1 cellular context compared by ENCODE assay signal in genomic region chr17:35627417-35627816, GRCh38.
TF ChIP-seq lines count a peak whose summit lies in the region.

No MANE protein-coding gene starts in this region.

TF ChIP-seq in HepG2, 621 proteins besides CTCF, POLR2A, EP300 and RAD21:
- no peak for TF ChIP-seq CBX5 (CRISPR knock-in tag; IDR thresholded peaks at IDR 0.05; ENCODE audit: borderline replicate concordance)
- no peak for TF ChIP-seq KLF6 (CRISPR knock-in tag; IDR thresholded peaks at IDR 0.05)
- no peak for TF ChIP-seq ZNF746 (CRISPR knock-in tag; IDR thresholded peaks at IDR 0.05)
- TF ChIP-seq MEIS2 (CRISPR knock-in tag; IDR thresholded peaks at IDR 0.05), result no peak
- TF ChIP-seq JUND (CRISPR knock-in tag; IDR thresholded peaks at IDR 0.05), result no peak
- TF ChIP-seq, protein P1, sequence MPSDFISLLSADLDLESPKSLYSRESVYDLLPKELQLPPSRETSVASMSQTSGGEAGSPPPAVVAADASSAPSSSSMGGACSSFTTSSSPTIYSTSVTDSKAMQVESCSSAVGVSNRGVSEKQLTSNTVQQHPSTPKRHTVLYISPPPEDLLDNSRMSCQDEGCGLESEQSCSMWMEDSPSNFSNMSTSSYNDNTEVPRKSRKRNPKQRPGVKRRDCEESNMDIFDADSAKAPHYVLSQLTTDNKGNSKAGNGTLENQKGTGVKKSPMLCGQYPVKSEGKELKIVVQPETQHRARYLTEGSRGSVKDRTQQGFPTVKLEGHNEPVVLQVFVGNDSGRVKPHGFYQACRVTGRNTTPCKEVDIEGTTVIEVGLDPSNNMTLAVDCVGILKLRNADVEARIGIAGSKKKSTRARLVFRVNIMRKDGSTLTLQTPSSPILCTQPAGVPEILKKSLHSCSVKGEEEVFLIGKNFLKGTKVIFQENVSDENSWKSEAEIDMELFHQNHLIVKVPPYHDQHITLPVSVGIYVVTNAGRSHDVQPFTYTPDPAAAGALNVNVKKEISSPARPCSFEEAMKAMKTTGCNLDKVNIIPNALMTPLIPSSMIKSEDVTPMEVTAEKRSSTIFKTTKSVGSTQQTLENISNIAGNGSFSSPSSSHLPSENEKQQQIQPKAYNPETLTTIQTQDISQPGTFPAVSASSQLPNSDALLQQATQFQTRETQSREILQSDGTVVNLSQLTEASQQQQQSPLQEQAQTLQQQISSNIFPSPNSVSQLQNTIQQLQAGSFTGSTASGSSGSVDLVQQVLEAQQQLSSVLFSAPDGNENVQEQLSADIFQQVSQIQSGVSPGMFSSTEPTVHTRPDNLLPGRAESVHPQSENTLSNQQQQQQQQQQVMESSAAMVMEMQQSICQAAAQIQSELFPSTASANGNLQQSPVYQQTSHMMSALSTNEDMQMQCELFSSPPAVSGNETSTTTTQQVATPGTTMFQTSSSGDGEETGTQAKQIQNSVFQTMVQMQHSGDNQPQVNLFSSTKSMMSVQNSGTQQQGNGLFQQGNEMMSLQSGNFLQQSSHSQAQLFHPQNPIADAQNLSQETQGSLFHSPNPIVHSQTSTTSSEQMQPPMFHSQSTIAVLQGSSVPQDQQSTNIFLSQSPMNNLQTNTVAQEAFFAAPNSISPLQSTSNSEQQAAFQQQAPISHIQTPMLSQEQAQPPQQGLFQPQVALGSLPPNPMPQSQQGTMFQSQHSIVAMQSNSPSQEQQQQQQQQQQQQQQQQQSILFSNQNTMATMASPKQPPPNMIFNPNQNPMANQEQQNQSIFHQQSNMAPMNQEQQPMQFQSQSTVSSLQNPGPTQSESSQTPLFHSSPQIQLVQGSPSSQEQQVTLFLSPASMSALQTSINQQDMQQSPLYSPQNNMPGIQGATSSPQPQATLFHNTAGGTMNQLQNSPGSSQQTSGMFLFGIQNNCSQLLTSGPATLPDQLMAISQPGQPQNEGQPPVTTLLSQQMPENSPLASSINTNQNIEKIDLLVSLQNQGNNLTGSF (CRISPR knock-in tag; IDR thresholded peaks at IDR 0.05), result no peak
- TF ChIP-seq, protein P2, sequence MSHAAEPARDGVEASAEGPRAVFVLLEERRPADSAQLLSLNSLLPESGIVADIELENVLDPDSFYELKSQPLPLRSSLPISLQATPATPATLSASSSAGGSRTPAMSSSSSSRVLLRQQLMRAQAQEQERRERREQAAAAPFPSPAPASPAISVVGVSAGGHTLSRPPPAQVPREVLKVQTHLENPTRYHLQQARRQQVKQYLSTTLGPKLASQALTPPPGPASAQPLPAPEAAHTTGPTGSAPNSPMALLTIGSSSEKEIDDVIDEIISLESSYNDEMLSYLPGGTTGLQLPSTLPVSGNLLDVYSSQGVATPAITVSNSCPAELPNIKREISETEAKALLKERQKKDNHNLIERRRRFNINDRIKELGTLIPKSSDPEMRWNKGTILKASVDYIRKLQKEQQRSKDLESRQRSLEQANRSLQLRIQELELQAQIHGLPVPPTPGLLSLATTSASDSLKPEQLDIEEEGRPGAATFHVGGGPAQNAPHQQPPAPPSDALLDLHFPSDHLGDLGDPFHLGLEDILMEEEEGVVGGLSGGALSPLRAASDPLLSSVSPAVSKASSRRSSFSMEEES (CRISPR knock-in tag; IDR thresholded peaks at IDR 0.05), result no peak
- TF ChIP-seq ZFP36L1 (CRISPR knock-in tag; IDR thresholded peaks at IDR 0.05), result no peak
- TF ChIP-seq ZNF17 (CRISPR knock-in tag; IDR thresholded peaks at IDR 0.05), result no peak
- TF ChIP-seq, protein P3, sequence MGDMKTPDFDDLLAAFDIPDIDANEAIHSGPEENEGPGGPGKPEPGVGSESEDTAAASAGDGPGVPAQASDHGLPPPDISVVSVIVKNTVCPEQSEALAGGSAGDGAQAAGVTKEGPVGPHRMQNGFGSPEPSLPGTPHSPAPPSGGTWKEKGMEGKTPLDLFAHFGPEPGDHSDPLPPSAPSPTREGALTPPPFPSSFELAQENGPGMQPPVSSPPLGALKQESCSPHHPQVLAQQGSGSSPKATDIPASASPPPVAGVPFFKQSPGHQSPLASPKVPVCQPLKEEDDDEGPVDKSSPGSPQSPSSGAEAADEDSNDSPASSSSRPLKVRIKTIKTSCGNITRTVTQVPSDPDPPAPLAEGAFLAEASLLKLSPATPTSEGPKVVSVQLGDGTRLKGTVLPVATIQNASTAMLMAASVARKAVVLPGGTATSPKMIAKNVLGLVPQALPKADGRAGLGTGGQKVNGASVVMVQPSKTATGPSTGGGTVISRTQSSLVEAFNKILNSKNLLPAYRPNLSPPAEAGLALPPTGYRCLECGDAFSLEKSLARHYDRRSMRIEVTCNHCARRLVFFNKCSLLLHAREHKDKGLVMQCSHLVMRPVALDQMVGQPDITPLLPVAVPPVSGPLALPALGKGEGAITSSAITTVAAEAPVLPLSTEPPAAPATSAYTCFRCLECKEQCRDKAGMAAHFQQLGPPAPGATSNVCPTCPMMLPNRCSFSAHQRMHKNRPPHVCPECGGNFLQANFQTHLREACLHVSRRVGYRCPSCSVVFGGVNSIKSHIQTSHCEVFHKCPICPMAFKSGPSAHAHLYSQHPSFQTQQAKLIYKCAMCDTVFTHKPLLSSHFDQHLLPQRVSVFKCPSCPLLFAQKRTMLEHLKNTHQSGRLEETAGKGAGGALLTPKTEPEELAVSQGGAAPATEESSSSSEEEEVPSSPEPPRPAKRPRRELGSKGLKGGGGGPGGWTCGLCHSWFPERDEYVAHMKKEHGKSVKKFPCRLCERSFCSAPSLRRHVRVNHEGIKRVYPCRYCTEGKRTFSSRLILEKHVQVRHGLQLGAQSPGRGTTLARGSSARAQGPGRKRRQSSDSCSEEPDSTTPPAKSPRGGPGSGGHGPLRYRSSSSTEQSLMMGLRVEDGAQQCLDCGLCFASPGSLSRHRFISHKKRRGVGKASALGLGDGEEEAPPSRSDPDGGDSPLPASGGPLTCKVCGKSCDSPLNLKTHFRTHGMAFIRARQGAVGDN (CRISPR knock-in tag; IDR thresholded peaks at IDR 0.05), result no peak
- TF ChIP-seq SUZ12 (IDR thresholded peaks at IDR 0.05; ENCODE audit: low read depth, low read length), result no peak
- TF ChIP-seq ZNF761 (CRISPR knock-in tag; conservative IDR thresholded peaks at IDR 0.05), result no peak
- no peak for TF ChIP-seq HIVEP1 (CRISPR knock-in tag; IDR thresholded peaks at IDR 0.05)
- no peak for TF ChIP-seq ZBTB33 (CRISPR knock-in tag; IDR thresholded peaks at IDR 0.05)
- TF ChIP-seq POLR2AphosphoS5 (IDR thresholded peaks at IDR 0.05; ENCODE audit: low read depth, low read length), result no peak
- TF ChIP-seq, protein P4, sequence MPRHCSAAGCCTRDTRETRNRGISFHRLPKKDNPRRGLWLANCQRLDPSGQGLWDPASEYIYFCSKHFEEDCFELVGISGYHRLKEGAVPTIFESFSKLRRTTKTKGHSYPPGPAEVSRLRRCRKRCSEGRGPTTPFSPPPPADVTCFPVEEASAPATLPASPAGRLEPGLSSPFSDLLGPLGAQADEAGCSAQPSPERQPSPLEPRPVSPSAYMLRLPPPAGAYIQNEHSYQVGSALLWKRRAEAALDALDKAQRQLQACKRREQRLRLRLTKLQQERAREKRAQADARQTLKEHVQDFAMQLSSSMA (CRISPR knock-in tag; IDR thresholded peaks at IDR 0.05), result no peak
- TF ChIP-seq RFX3 (CRISPR knock-in tag; IDR thresholded peaks at IDR 0.05), result no peak
- no peak for TF ChIP-seq ZNF446 (CRISPR knock-in tag; IDR thresholded peaks at IDR 0.05)
